In genomic region chr2:72723769-72724370, GRCh38 we compare ENCODE assay signal across 18 cellular contexts.
A peak's percentile ranks its signal among the peaks of the same experiment; 100 is the strongest.
DNase-seq lines count a peak whose midpoint lies in the region; ATAC-seq, FAIRE-seq and TF ChIP-seq lines count a peak whose summit lies in the region.
"Had no signal": no experiment of that assay in that cellular context is flagged by ENCODE, and none has a peak within 500 bp of the region (broad histone marks: within the 10 kb centered on the region; RNA-seq: fewer than 3 reads in every experiment).

No MANE protein-coding gene starts in this region.

- H3K4me3 Mint-ChIP-seq in stimulated activated memory B cell treated with anti-CD40 and anti-IgM and Interleukin-4, amounts not matched to agents 10 μg/mL and 1 μg/mL and 100 μg/mL, for 72 hours, result no peak overlapping the region
- H3K4me3 Mint-ChIP-seq: B cell had no signal

- H3K36me3 ChIP-seq in cardiac muscle cell, result no peaks in the 10 kb centered on the region
- H3K36me3 ChIP-seq in pancreas, result no peaks in the 10 kb centered on the region

- H3K4me3 ChIP-seq in cardiac muscle cell (no peak overlapping the region), pancreas (no peak overlapping the region)

- TF ChIP-seq CTCF in cardiac muscle cell (IDR thresholded peaks at IDR 0.05; ENCODE audit: low read depth, low read length) (no peak), pancreas (IDR thresholded peaks at IDR 0.05) (no peak)

- no peaks in the 10 kb centered on the region for H3K27me3 ChIP-seq in cardiac muscle cell
- no peaks in the 10 kb centered on the region for H3K27me3 ChIP-seq in pancreas

- H3K9me3 Mint-ChIP-seq in stimulated activated memory B cell treated with anti-CD40 and anti-IgM and Interleukin-4, amounts not matched to agents 10 μg/mL and 1 μg/mL and 100 μg/mL, for 72 hours, result no peaks in the 10 kb centered on the region

- H3K9me3 ChIP-seq in cardiac muscle cell (ENCODE audit: low read depth) (no peaks in the 10 kb centered on the region), pancreas (no peaks in the 10 kb centered on the region)
- H3K9me3 ChIP-seq: Caco-2 had no signal

- peaks cover 16% of the 10 kb centered on the region for H3K36me3 Mint-ChIP-seq in stimulated activated memory B cell treated with anti-CD40 and anti-IgM and Interleukin-4, amounts not matched to agents 10 μg/mL and 1 μg/mL and 100 μg/mL, for 72 hours

- peaks cover 23% of the 10 kb centered on the region for H3K4me1 ChIP-seq in cardiac muscle cell (ENCODE audit: low read depth)
- H3K4me1 ChIP-seq in pancreas, result peaks cover 7 to 27% (median 26%) of the 10 kb centered on the region in 3 donors

- 29 to 36% methylated on average over 3 of the region's 3 CpGs for WGBS in pancreas, 2 donors

- no peak for FAIRE-seq in pancreas (lab: Jason Lieb, UNC)
- FAIRE-seq: GM12891 had no signal

- H3K27ac Mint-ChIP-seq in stimulated activated memory B cell treated with anti-CD40 and anti-IgM and Interleukin-4, amounts not matched to agents 10 μg/mL and 1 μg/mL and 100 μg/mL, for 72 hours, result no peak overlapping the region
- H3K27ac Mint-ChIP-seq: B cell had no signal

- no peaks in the 10 kb centered on the region for H3K4me1 Mint-ChIP-seq in stimulated activated memory B cell treated with anti-CD40 and anti-IgM and Interleukin-4, amounts not matched to agents 10 μg/mL and 1 μg/mL and 100 μg/mL, for 72 hours
- H3K4me1 Mint-ChIP-seq: B cell had no signal

- intact Hi-C loops in cardiac septum (cut with DNase I) (no loop called here), pancreas (cut with DNase I) (no loop called here)

- peak overlapping the region; percentile 63 for H3K27ac ChIP-seq in cardiac muscle cell
- H3K27ac ChIP-seq in pancreas, result peak overlapping the region in 2 of 4 donors; percentile 15 to 25

- DNase-seq in cardiac muscle cell (ENCODE audit: low read depth in 1 of 2, low spot score in 1 of 2) (peak in 1 of 2 donors; percentile 5), cardiac septum (ENCODE audit: low spot score) (no peak), left lobe of liver (ENCODE audit: low spot score) (no peak), pancreas (peak in 1 of 6 donors; percentile 22), NCI-H82 (lab: John Stamatoyannopoulos, UW) (no peak), NCI-H748 (lab: John Stamatoyannopoulos, UW; ENCODE audit: unreplicated experiment) (no peak)
- DNase-seq: 8988T, EL, NCI-H1436, NCI-H1930, NCI-H345, NCI-H526 had no signal

- H3K27me3 Mint-ChIP-seq in stimulated activated memory B cell treated with anti-CD40 and anti-IgM and Interleukin-4, amounts not matched to agents 10 μg/mL and 1 μg/mL and 100 μg/mL, for 72 hours, result no peaks in the 10 kb centered on the region
- H3K27me3 Mint-ChIP-seq: B cell had no signal

- ATAC-seq in left lobe of liver, result peak; percentile 93
- peak in 3 of 4 donors; percentile 60 to 84 (median 81) for ATAC-seq in pancreas
- ATAC-seq in GM21381 (IDR thresholded peaks at IDR 0.05; ENCODE audit: unreplicated experiment), result no peak
- ATAC-seq in stimulated activated memory B cell treated with anti-CD40 and anti-IgM and Interleukin-4, amounts not matched to agents 10 μg/mL and 1 μg/mL and 100 μg/mL, for 72 hours, result no peak
- ATAC-seq: Panc1 had no signal

Comparison
In these comparisons a context has a peak if more than half of its experiments do, and no peak if none do; other contexts are left out.
1. ATAC-seq: peak in left lobe of liver (single experiment) and pancreas (3 of 4); none in GM21381 (single experiment) and stimulated activated memory B cell treated with anti-CD40 and anti-IgM and Interleukin-4, amounts not matched to agents 10 μg/mL and 1 μg/mL and 100 μg/mL, for 72 hours (single experiment).